Comparison of ENCODE assay signal across 18 cellular contexts in the genomic region with DNA sequence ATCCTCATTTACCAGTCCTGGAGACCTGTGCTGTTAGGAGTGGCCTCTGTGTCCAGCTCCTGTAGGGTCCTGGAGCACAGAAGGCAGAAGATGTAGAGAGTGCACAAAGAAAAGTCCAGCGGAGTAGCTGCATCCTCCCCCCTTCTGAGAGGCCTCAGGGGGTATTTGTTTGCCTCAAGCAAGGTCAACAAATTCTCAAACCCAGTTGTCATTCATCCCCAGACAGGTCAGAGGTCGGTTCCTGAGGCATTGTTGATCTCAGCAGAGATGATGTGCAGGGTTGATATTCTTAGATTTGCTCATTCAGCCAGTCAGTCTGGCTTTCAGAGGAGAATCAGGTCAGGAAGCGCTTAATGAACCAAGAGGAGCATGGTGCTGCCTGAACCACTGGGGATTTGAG. TPM values are rescaled to one million over a fixed set of nuclear protein-coding genes. Genes with fewer than 3 reads are reported as not detected.
A peak's percentile ranks its signal among the peaks of the same experiment; 100 is the strongest.
DNase-seq lines count a peak whose midpoint lies in the region; ATAC-seq and TF ChIP-seq lines count a peak whose summit lies in the region.
"Had no signal": no experiment of that assay in that cellular context is flagged by ENCODE, and none has a peak within 500 bp of the region (broad histone marks: within the 10 kb centered on the region; RNA-seq: fewer than 3 reads in every experiment).

No MANE protein-coding gene starts in this region.

- H3K27ac ChIP-seq in neural progenitor cell: no peak overlapping the region
- H3K27ac ChIP-seq: 22Rv1, BLaER1 had no signal

- DNase-seq in Caki2 (ENCODE audit: low read depth) (peak; percentile 17), NCI-H69 (lab: John Stamatoyannopoulos, UW) (peak; percentile 58), glutamatergic neuron (no peak), neural progenitor cell (ENCODE audit: low spot score) (peak; percentile 58)
- no peak for DNase-seq in activated CD8-positive, alpha-beta T cell treated with anti-CD3 and anti-CD28 coated beads, Interleukin-2, amount 10 ng/mL, durations not matched to agents 7 days and 5 days
- DNase-seq in stimulated activated naive CD4-positive, alpha-beta T cell (lab: John Stamatoyannopoulos, UW): no peak
- DNase-seq in activated effector memory CD4-positive, alpha-beta T cell treated with anti-CD3 and anti-CD28 coated beads, Interleukin-2, amount 50 U/mL, for 16 hours: no peak
- DNase-seq: AML-193; Calu3; CD8-positive, alpha-beta memory T cell; DMS79 treated with DMSO at 0.1 percent for 48 hours; EL; GDM1 had no signal

- H3K27ac Mint-ChIP-seq in glutamatergic neuron (ENCODE audit: unreplicated experiment): peak overlapping the region; percentile 13
- no peak overlapping the region for H3K27ac Mint-ChIP-seq in neural progenitor cell
- no peak overlapping the region for H3K27ac Mint-ChIP-seq in activated CD8-positive, alpha-beta T cell treated with anti-CD3 and anti-CD28 coated beads, Interleukin-2, amount 10 ng/mL, durations not matched to agents 7 days and 5 days

- peak overlapping the region; percentile 58 for H3K4me2 ChIP-seq in neural progenitor cell
- H3K4me2 ChIP-seq: BLaER1 had no signal

- H3K4me1 ChIP-seq in neural progenitor cell: peaks cover 19% of the 10 kb centered on the region

- H3K9me3 Mint-ChIP-seq in glutamatergic neuron (ENCODE audit: unreplicated experiment): peaks cover 10% of the 10 kb centered on the region
- H3K9me3 Mint-ChIP-seq in neural progenitor cell: no peaks in the 10 kb centered on the region
- peaks cover 4% of the 10 kb centered on the region for H3K9me3 Mint-ChIP-seq in activated CD8-positive, alpha-beta T cell treated with anti-CD3 and anti-CD28 coated beads, Interleukin-2, amount 10 ng/mL, durations not matched to agents 7 days and 5 days (ENCODE audit: insufficient read depth)

- H3K36me3 Mint-ChIP-seq in glutamatergic neuron (ENCODE audit: unreplicated experiment) (no peaks in the 10 kb centered on the region), neural progenitor cell (no peaks in the 10 kb centered on the region)
- no peaks in the 10 kb centered on the region for H3K36me3 Mint-ChIP-seq in activated CD8-positive, alpha-beta T cell treated with anti-CD3 and anti-CD28 coated beads, Interleukin-2, amount 10 ng/mL, durations not matched to agents 7 days and 5 days (ENCODE audit: low read depth)
- H3K36me3 Mint-ChIP-seq: CD8-positive, alpha-beta memory T cell had no signal

- POLR2A ChIA-PET in activated CD8-positive, alpha-beta T cell treated with anti-CD3 and anti-CD28 coated beads, Interleukin-2, amount 10 ng/mL, durations not matched to agents 7 days and 5 days (lab: Charles Lee): no interaction called here

- no peaks in the 10 kb centered on the region for H3K36me3 ChIP-seq in neural progenitor cell
- H3K36me3 ChIP-seq: BLaER1 had no signal

- H2AFZ ChIP-seq in neural progenitor cell (replicated peaks): no peak overlapping the region

- CTCF ChIA-PET in activated CD8-positive, alpha-beta T cell treated with anti-CD3 and anti-CD28 coated beads, Interleukin-2, amount 10 ng/mL, durations not matched to agents 7 days and 5 days (lab: Charles Lee): no interaction called here

- H3K4me3 Mint-ChIP-seq in glutamatergic neuron (ENCODE audit: unreplicated experiment): no peak overlapping the region
- H3K4me3 Mint-ChIP-seq in neural progenitor cell: peak overlapping the region; percentile 13
- no peak overlapping the region for H3K4me3 Mint-ChIP-seq in activated CD8-positive, alpha-beta T cell treated with anti-CD3 and anti-CD28 coated beads, Interleukin-2, amount 10 ng/mL, durations not matched to agents 7 days and 5 days
- H3K4me3 Mint-ChIP-seq: CD8-positive, alpha-beta memory T cell had no signal

- H3K79me2 ChIP-seq in neural progenitor cell (ENCODE audit: low read depth): no peaks in the 10 kb centered on the region

- no peaks in the 10 kb centered on the region for H4K20me1 ChIP-seq in neural progenitor cell (ENCODE audit: low read depth)
- H4K20me1 ChIP-seq: BLaER1 had no signal

- in situ Hi-C loops in Caki2 (cut with HindIII; ENCODE audit: low pct_unique_long_range_greater_than_20kb, low sequenced_read_pairs): no loop called here

- H3K4me3 ChIP-seq in neural progenitor cell: no peak overlapping the region
- H3K4me3 ChIP-seq: BLaER1 had no signal

- peaks cover 4% of the 10 kb centered on the region for H3F3A ChIP-seq in neural progenitor cell (ENCODE audit: low read depth)

- H3K4me1 Mint-ChIP-seq in glutamatergic neuron (ENCODE audit: low read depth, unreplicated experiment) (peaks cover 13% of the 10 kb centered on the region), neural progenitor cell (peaks cover 31% of the 10 kb centered on the region)
- H3K4me1 Mint-ChIP-seq in activated CD8-positive, alpha-beta T cell treated with anti-CD3 and anti-CD28 coated beads, Interleukin-2, amount 10 ng/mL, durations not matched to agents 7 days and 5 days (ENCODE audit: low read depth): no peaks in the 10 kb centered on the region
- H3K4me1 Mint-ChIP-seq: CD8-positive, alpha-beta memory T cell had no signal

- no peaks in the 10 kb centered on the region for H3K9me3 ChIP-seq in neural progenitor cell (ENCODE audit: low read depth)
- H3K9me3 ChIP-seq: BLaER1 had no signal

- no peak for TF ChIP-seq CTCF in glutamatergic neuron (IDR thresholded peaks at IDR 0.05; ENCODE audit: partially characterized antibody, unreplicated experiment)
- TF ChIP-seq CTCF in neural progenitor cell (IDR thresholded peaks at IDR 0.05): no peak

- no peak overlapping the region for H3K9ac ChIP-seq in neural progenitor cell
- H3K9ac ChIP-seq: BLaER1 had no signal

- ATAC-seq in activated CD8-positive, alpha-beta T cell treated with anti-CD3 and anti-CD28 coated beads, Interleukin-2, amount 10 ng/mL, durations not matched to agents 7 days and 5 days: no peak
- ATAC-seq in GM18517 (IDR thresholded peaks at IDR 0.05; ENCODE audit: unreplicated experiment): no peak
- ATAC-seq: HCT116, HepG2 had no signal

- H3K27me3 ChIP-seq in neural progenitor cell: no peaks in the 10 kb centered on the region
- H3K27me3 ChIP-seq: BLaER1 had no signal

- H3K27me3 Mint-ChIP-seq in glutamatergic neuron (ENCODE audit: unreplicated experiment) (no peaks in the 10 kb centered on the region), neural progenitor cell (ENCODE audit: insufficient read depth, low read depth) (peaks cover 14% of the 10 kb centered on the region)
- H3K27me3 Mint-ChIP-seq in activated CD8-positive, alpha-beta T cell treated with anti-CD3 and anti-CD28 coated beads, Interleukin-2, amount 10 ng/mL, durations not matched to agents 7 days and 5 days (ENCODE audit: low read depth): no peaks in the 10 kb centered on the region
- H3K27me3 Mint-ChIP-seq: CD8-positive, alpha-beta memory T cell had no signal

RNA-seq across cellular contexts. Expression of a gene that starts 8.3 kb away (rescaled TPM):
- total RNA-seq in Caki2 (2014; rRNA removed; shearing (Covaris generic); ENCODE audit: low replicate concordance): 0.24 and 1.0 TPM in 2 replicates
- total RNA-seq in glutamatergic neuron (ENCODE audit: unreplicated experiment): 30.5 TPM
- total RNA-seq in neural progenitor cell (ENCODE audit: low replicate concordance): 1.2 and 1.5 TPM in 2 replicates
- total RNA-seq in activated CD8-positive, alpha-beta T cell treated with anti-CD3 and anti-CD28 coated beads, Interleukin-2, amount 10 ng/mL, durations not matched to agents 7 days and 5 days: not detected
- total RNA-seq: Calu3; CD8-positive, alpha-beta memory T cell; HepG2 had no signal

Comparison
In these comparisons a context has a peak if more than half of its experiments do, and no peak if none do; other contexts are left out.
1. DNase-seq: peak in Caki2 (single experiment), NCI-H69 (single experiment) and neural progenitor cell (single experiment); none in glutamatergic neuron (single experiment), activated CD8-positive, alpha-beta T cell treated with anti-CD3 and anti-CD28 coated beads, Interleukin-2, amount 10 ng/mL, durations not matched to agents 7 days and 5 days (single experiment), stimulated activated naive CD4-positive, alpha-beta T cell (0 of 6) and activated effector memory CD4-positive, alpha-beta T cell treated with anti-CD3 and anti-CD28 coated beads, Interleukin-2, amount 50 U/mL, for 16 hours (single experiment).
2. RNA of a gene that starts 8.3 kb away (total RNA-seq): 30.5 TPM in glutamatergic neuron (single experiment); 1.2 to 1.5 TPM in neural progenitor cell, 0.24 to 1.0 TPM in Caki2 and not detected in activated CD8-positive, alpha-beta T cell treated with anti-CD3 and anti-CD28 coated beads, Interleukin-2, amount 10 ng/mL, durations not matched to agents 7 days and 5 days; every median in the first group is over 10 times any median in the second.